Comparison of ENCODE assay signal across 10 cellular contexts in genomic region chr4:188781655-188782054, GRCh38.
DNase-seq lines count a peak whose midpoint lies in the region; TF ChIP-seq lines count a peak whose summit lies in the region.
"Had no signal": no experiment of that assay in that cellular context is flagged by ENCODE, and none has a peak within 500 bp of the region (broad histone marks: within the 10 kb centered on the region; RNA-seq: fewer than 3 reads in every experiment).

No MANE protein-coding gene starts in this region.

- TF ChIP-seq CTCF in epithelial cell of proximal tubule (conservative IDR thresholded peaks at IDR 0.05; ENCODE audit: low read depth, low read length) (peak; percentile 78), progenitor cell of endocrine pancreas (IDR thresholded peaks at IDR 0.05; ENCODE audit: unreplicated experiment) (peak; percentile 49)

- CTCF ChIA-PET in activated CD4-positive, alpha-beta memory T cell treated with anti-CD3 and anti-CD28 coated beads for 36 hours (lab: Charles Lee): no interaction called here

- intact Hi-C loops in activated CD4-positive, alpha-beta memory T cell treated with anti-CD3 and anti-CD28 coated beads for 36 hours (cut with micrococcal nuclease): no loop called here

- no peaks in the 10 kb centered on the region for H3K4me1 Mint-ChIP-seq in progenitor cell of endocrine pancreas (ENCODE audit: low read depth)
- H3K4me1 Mint-ChIP-seq in activated CD4-positive, alpha-beta memory T cell treated with anti-CD3 and anti-CD28 coated beads for 36 hours (ENCODE audit: low read depth): no peaks in the 10 kb centered on the region

- no peaks in the 10 kb centered on the region for H3K36me3 Mint-ChIP-seq in progenitor cell of endocrine pancreas (ENCODE audit: insufficient read depth)
- no peaks in the 10 kb centered on the region for H3K36me3 Mint-ChIP-seq in activated CD4-positive, alpha-beta memory T cell treated with anti-CD3 and anti-CD28 coated beads for 36 hours

- no peak overlapping the region for H3K4me3 ChIP-seq in epithelial cell of proximal tubule (ENCODE audit: low read depth, low read length)
- H3K4me3 ChIP-seq: colonic mucosa had no signal

- POLR2A ChIA-PET in activated CD4-positive, alpha-beta memory T cell treated with anti-CD3 and anti-CD28 coated beads for 36 hours (lab: Charles Lee): no interaction called here

- DNase-seq in ELR (ENCODE audit: low read depth) (peak; percentile 15), NCI-H524 treated with DMSO at 0.1 percent for 48 hours (lab: John Stamatoyannopoulos, UW) (peak; percentile 0), epithelial cell of proximal tubule (ENCODE audit: low read depth) (no peak), progenitor cell of endocrine pancreas (ENCODE audit: low spot score, unreplicated experiment) (no peak), hepatic stellate cell (ENCODE audit: low spot score) (no peak), EL (no peak)
- no peak for DNase-seq in activated CD4-positive, alpha-beta memory T cell treated with anti-CD3 and anti-CD28 coated beads for 36 hours
- no peak for DNase-seq in stimulated activated CD4-positive, alpha-beta T cell treated with anti-CD3 and anti-CD28 coated beads, Interleukin-4, amount 100 ng/mL, for 4 hours
- DNase-seq: activated CD8-positive, alpha-beta memory T cell treated with anti-CD3 and anti-CD28 coated beads for 24 hours; colonic mucosa had no signal

- no peaks in the 10 kb centered on the region for H3K9me3 Mint-ChIP-seq in progenitor cell of endocrine pancreas (ENCODE audit: low read depth)
- H3K9me3 Mint-ChIP-seq in activated CD4-positive, alpha-beta memory T cell treated with anti-CD3 and anti-CD28 coated beads for 36 hours: peaks cover 5% of the 10 kb centered on the region

- no peak overlapping the region for H3K27ac Mint-ChIP-seq in progenitor cell of endocrine pancreas
- H3K27ac Mint-ChIP-seq in activated CD4-positive, alpha-beta memory T cell treated with anti-CD3 and anti-CD28 coated beads for 36 hours: no peak overlapping the region

- no peaks in the 10 kb centered on the region for H3K27me3 Mint-ChIP-seq in progenitor cell of endocrine pancreas
- no peaks in the 10 kb centered on the region for H3K27me3 Mint-ChIP-seq in activated CD4-positive, alpha-beta memory T cell treated with anti-CD3 and anti-CD28 coated beads for 36 hours

- H3K4me3 Mint-ChIP-seq in progenitor cell of endocrine pancreas (ENCODE audit: low read depth): no peak overlapping the region
- H3K4me3 Mint-ChIP-seq in activated CD4-positive, alpha-beta memory T cell treated with anti-CD3 and anti-CD28 coated beads for 36 hours: no peak overlapping the region

Comparison
In these comparisons a context has a peak if more than half of its experiments do, and no peak if none do; other contexts are left out.
1. DNase-seq: peak in ELR (single experiment) and NCI-H524 treated with DMSO at 0.1 percent for 48 hours (single experiment); none in epithelial cell of proximal tubule (single experiment), progenitor cell of endocrine pancreas (single experiment), hepatic stellate cell (single experiment), activated CD4-positive, alpha-beta memory T cell treated with anti-CD3 and anti-CD28 coated beads for 36 hours (single experiment), stimulated activated CD4-positive, alpha-beta T cell treated with anti-CD3 and anti-CD28 coated beads, Interleukin-4, amount 100 ng/mL, for 4 hours (0 of 2) and EL (single experiment).